9 cellular contexts compared by ENCODE assay signal in the genomic region with DNA sequence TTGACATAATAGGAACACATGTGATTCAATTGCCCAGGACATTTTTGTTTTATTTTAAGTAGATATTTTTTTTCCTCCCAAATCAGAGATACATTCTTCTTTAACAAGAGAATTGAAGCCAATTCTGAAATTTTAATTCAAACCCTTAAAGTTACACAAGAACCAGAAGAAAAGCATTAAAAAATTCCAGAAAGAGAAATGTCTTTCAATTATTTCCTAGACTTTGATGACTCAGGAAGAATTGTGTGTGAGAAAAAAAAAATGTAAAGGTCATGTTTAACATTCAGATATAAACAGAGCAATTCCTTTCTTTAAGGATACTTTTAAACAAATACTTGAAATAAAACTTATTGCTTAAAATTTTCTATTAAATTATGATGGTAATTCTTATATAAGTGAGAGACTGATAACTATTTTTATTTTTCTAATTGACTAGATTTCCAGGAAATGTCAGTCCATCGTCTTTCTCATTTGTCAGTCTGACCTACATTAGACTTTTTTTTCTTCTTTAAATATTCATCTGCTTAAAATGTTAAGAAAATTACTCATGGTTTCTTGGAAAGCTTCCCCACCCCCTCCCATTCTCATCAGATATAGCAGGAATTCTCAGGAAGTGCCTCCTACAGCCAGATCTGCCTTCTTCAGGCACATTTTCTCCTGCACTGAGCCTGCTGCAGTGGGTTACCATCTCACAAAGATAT.
DNase-seq lines count a peak whose midpoint lies in the region; ATAC-seq and TF ChIP-seq lines count a peak whose summit lies in the region.
"Had no signal": no experiment of that assay in that cellular context is flagged by ENCODE, and none has a peak within 500 bp of the region (broad histone marks: within the 10 kb centered on the region; RNA-seq: fewer than 3 reads in every experiment).

No MANE protein-coding gene starts in this region.

- peak; percentile 58 for ATAC-seq in left lung
- no peak for ATAC-seq in GM21723 (IDR thresholded peaks at IDR 0.05; ENCODE audit: unreplicated experiment)

- DNase-seq in AG08395 (ENCODE audit: low spot score) = peak; percentile 58
- peak; percentile 65 for DNase-seq in HT1080 (ENCODE audit: low read depth)
- DNase-seq in brain microvascular endothelial cell = peak; percentile 83
- DNase-seq in left lung = no peak
- no peak for DNase-seq in RPMI8226
- DNase-seq in occipital lobe (lab: John Stamatoyannopoulos, UW) = no peak
- DNase-seq in activated gamma-delta T cell (lab: John Stamatoyannopoulos, UW) = no peak

- H3K4me3 ChIP-seq in brain microvascular endothelial cell (ENCODE audit: low read depth, low read length) (no peak overlapping the region), left lung (no peak overlapping the region)

- H3K36me3 ChIP-seq in brain microvascular endothelial cell (replicated peaks) (no peaks in the 10 kb centered on the region), left lung (no peaks in the 10 kb centered on the region)

- in situ Hi-C loops in brain microvascular endothelial cell (cut with HindIII; ENCODE audit: low pct_ligation_motif_present, low sequenced_read_pairs) = no loop called here

- peak overlapping the region; percentile 6 for H3K27ac ChIP-seq in brain microvascular endothelial cell
- no peak overlapping the region for H3K27ac ChIP-seq in left lung
- H3K27ac ChIP-seq: epithelial cell of prostate had no signal

- H3K27me3 ChIP-seq in brain microvascular endothelial cell (replicated peaks) = no peaks in the 10 kb centered on the region
- H3K27me3 ChIP-seq in left lung = no peaks in the 10 kb centered on the region

- intact Hi-C loops in left lung (cut with DNase I) = no loop called here

- no peaks in the 10 kb centered on the region for H3K4me1 ChIP-seq in left lung

- H3K9me3 ChIP-seq in left lung = no peaks in the 10 kb centered on the region

- no peak for TF ChIP-seq CTCF in brain microvascular endothelial cell (IDR thresholded peaks at IDR 0.05; ENCODE audit: low read depth, low read length, missing control alignments)
- no peak for TF ChIP-seq CTCF in left lung (IDR thresholded peaks at IDR 0.05)

Comparison
In these comparisons a context has a peak if more than half of its experiments do, and no peak if none do; other contexts are left out.
1. DNase-seq: peak in AG08395 (single experiment), HT1080 (single experiment) and brain microvascular endothelial cell (single experiment); none in left lung (0 of 2), RPMI8226 (single experiment), occipital lobe (single experiment) and activated gamma-delta T cell (single experiment).